Comparison of ENCODE assay signal across 16 cellular contexts in the genomic region with DNA sequence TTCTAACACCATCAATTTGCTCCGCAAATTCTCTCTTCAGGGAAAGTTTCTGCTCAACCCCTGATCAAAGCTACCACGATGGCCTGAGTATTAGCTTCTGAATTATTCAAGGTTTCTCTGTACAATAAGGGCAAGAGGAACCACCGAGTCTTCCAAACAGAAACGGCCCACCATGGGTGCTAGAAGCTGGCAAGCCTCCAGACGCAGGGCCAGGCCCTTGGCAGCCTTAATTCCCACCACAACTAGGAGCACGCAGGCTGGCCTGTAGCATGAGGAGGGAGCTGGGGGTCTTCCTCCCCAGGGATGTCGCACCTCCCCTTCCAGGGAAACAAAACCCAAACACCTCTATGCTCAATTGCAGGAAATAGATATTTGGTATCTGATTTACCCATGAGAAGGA. TPM values are rescaled to one million over a fixed set of nuclear protein-coding genes. Genes with fewer than 3 reads are reported as not detected.
DNase-seq lines count a peak whose midpoint lies in the region; ATAC-seq and TF ChIP-seq lines count a peak whose summit lies in the region.
"Had no signal": no experiment of that assay in that cellular context is flagged by ENCODE, and none has a peak within 500 bp of the region (broad histone marks: within the 10 kb centered on the region; RNA-seq: fewer than 3 reads in every experiment).

No MANE protein-coding gene starts in this region.

- no peaks in the 10 kb centered on the region; the same call in 1 of the 2 replicates for H3F3A ChIP-seq in Loucy (ENCODE audit: low read depth)

- no peaks in the 10 kb centered on the region for H3K27me3 ChIP-seq in Loucy (ENCODE audit: insufficient read depth, low read length, poor library complexity, severe bottlenecking)
- H3K27me3 ChIP-seq: BLaER1 treated with 17β-estradiol and CSF1 and Interleukin-3, amounts not matched to agents 10 nM and 100 nM had no signal

- peaks cover 58% of the 10 kb centered on the region for H3K4me1 ChIP-seq in Loucy (ENCODE audit: insufficient read depth, low read length, poor library complexity, severe bottlenecking)
- H3K4me1 ChIP-seq: A549 had no signal

- H3K27me3 Mint-ChIP-seq in type B pancreatic cell = peaks cover 8% of the 10 kb centered on the region

- H3K4me3 ChIP-seq in Loucy (ENCODE audit: low read length, poor library complexity, severe bottlenecking) = peak overlapping the region; percentile 50
- H3K4me3 ChIP-seq: A549; BLaER1 treated with 17β-estradiol and CSF1 and Interleukin-3, amounts not matched to agents 10 nM and 100 nM had no signal

- no peaks in the 10 kb centered on the region for H3K9me3 Mint-ChIP-seq in type B pancreatic cell
- H3K9me3 Mint-ChIP-seq: CD4-positive, alpha-beta T cell; CD8-positive, alpha-beta T cell had no signal

- no peaks in the 10 kb centered on the region for H3K36me3 Mint-ChIP-seq in type B pancreatic cell
- H3K36me3 Mint-ChIP-seq: CD8-positive, alpha-beta T cell had no signal

- peak overlapping the region; percentile 67 for H3K4me2 ChIP-seq in Loucy (ENCODE audit: low read depth, low read length, poor library complexity, severe bottlenecking)
- H3K4me2 ChIP-seq: A549 had no signal

- no peak overlapping the region for H3K4me3 Mint-ChIP-seq in type B pancreatic cell
- H3K4me3 Mint-ChIP-seq: B cell; CD4-positive, alpha-beta T cell; CD8-positive, alpha-beta T cell had no signal

- H3K9me2 ChIP-seq in Loucy (replicated peaks; ENCODE audit: low read depth, low read length) = no peaks in the 10 kb centered on the region

- DNase-seq in islet precursor cell (peak; percentile 27), type B pancreatic cell (ENCODE audit: extremely low spot score, unreplicated experiment) (peak; percentile 39)
- DNase-seq in activated CD4-positive, CD25-positive, alpha-beta regulatory T cell (lab: John Stamatoyannopoulos, UW) = no peak
- DNase-seq: AML-193; Caco-2; Calu3; CD4-positive, alpha-beta T cell; DMS79 treated with DMSO at 0.1 percent for 48 hours; GF-D8 had no signal

- no peaks in the 10 kb centered on the region for H3K4me1 Mint-ChIP-seq in type B pancreatic cell (ENCODE audit: unreplicated experiment)
- H3K4me1 Mint-ChIP-seq: B cell had no signal

- no peaks in the 10 kb centered on the region for H3K9me3 ChIP-seq in Loucy (ENCODE audit: insufficient read depth, low read depth, low read length)
- H3K9me3 ChIP-seq: A549, Caco-2 had no signal

- H3K9ac ChIP-seq in Loucy (ENCODE audit: low read depth, low read length, poor library complexity, severe bottlenecking) = peak overlapping the region; percentile 67
- H3K9ac ChIP-seq: BLaER1 treated with 17β-estradiol and CSF1 and Interleukin-3, amounts not matched to agents 10 nM and 100 nM had no signal

- H4K20me1 ChIP-seq in Loucy (ENCODE audit: insufficient read depth, low read length, poor library complexity, severe bottlenecking) = no peaks in the 10 kb centered on the region
- H4K20me1 ChIP-seq: BLaER1 treated with 17β-estradiol and CSF1 and Interleukin-3, amounts not matched to agents 10 nM and 100 nM had no signal

- H3K36me3 ChIP-seq in Loucy (ENCODE audit: insufficient read depth, low read length) = no peaks in the 10 kb centered on the region
- H3K36me3 ChIP-seq: BLaER1 treated with 17β-estradiol and CSF1 and Interleukin-3, amounts not matched to agents 10 nM and 100 nM had no signal

- H3K79me2 ChIP-seq in Loucy (ENCODE audit: insufficient read depth, low read length) = 0 out of 2 replicates have a peak, but pooled peaks cover 9% of the 10 kb centered on the region

- no peak overlapping the region for H3K27ac Mint-ChIP-seq in type B pancreatic cell
- H3K27ac Mint-ChIP-seq: B cell; CD4-positive, alpha-beta T cell; CD8-positive, alpha-beta T cell had no signal

- H2AFZ ChIP-seq in Loucy (ENCODE audit: low read length) = no peak overlapping the region

- no peak for TF ChIP-seq CTCF in Loucy (conservative IDR thresholded peaks at IDR 0.05; ENCODE audit: low read length)
- no peak for TF ChIP-seq CTCF in type B pancreatic cell (conservative IDR thresholded peaks at IDR 0.05)

- ATAC-seq in HG03045 (IDR thresholded peaks at IDR 0.05; ENCODE audit: unreplicated experiment) = no peak
- ATAC-seq: A549; CD8-positive, alpha-beta T cell had no signal

RNA-seq across cellular contexts. Expression of a gene that starts 11.1 kb away (rescaled TPM):
- total RNA-seq in type B pancreatic cell (ENCODE audit: low replicate concordance) = 2.1 and 5.2 TPM in 2 replicates
- total RNA-seq: A172 had no signal

RNA-seq across cellular contexts. Expression of a gene that starts 28.7 kb away (rescaled TPM):
- total RNA-seq in type B pancreatic cell (ENCODE audit: low replicate concordance) = 24.8 and 44.2 TPM in 2 replicates

Comparison
In these comparisons a context has a peak if more than half of its experiments do, and no peak if none do; other contexts are left out.
1. DNase-seq: peak in islet precursor cell (single experiment) and type B pancreatic cell (single experiment); none in activated CD4-positive, CD25-positive, alpha-beta regulatory T cell (0 of 4).